ENCODE assay signal across 16 cellular contexts in the genomic region with DNA sequence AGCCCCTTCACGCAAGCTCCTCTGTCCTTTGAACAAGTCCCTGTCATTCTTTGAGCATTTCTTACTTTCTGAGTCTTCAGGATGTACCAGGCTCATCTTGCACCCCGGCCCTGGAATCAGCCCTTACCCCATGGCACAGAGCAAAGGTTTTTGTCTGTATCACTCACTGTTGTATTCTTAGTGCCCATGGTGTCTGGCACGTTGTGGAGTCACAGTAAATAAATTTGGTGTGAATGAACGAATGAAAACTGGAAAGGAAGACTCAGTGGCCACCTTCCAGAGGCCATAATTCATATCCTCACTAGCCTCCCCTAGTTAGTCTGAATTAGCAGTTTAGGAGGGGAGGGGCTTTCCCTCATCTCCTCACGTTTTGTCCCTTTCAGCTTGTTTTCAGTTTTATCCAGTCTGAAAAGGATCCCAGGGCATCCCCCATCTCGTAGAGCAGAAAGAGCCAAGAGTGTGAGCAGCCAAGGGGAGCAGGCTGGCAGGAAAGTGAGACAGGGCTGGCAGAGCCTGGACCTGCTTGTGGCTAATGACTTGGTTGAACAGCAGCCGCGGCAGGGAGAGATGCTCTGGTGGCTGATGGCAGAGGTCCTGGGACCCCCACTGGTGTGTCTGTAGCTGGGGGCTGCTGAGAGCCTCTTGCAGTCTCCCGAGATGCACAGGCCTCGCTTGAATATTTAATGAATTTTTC.
"Had no signal": no experiment of that assay in that cellular context is flagged by ENCODE, and none has a peak within 500 bp of the region (broad histone marks: within the 10 kb centered on the region; RNA-seq: fewer than 3 reads in every experiment).

No MANE protein-coding gene starts in this region.

- ATAC-seq: body of pancreas; left ventricle myocardium superior; naive thymus-derived CD4-positive, alpha-beta T cell; SK-N-SH treated with all-trans-retinoic acid at 6 μM for 48 hours had no signal

- H3K36me3 ChIP-seq: ovary, uterus had no signal

- H3K4me1 ChIP-seq: uterus had no signal

- H3K27ac ChIP-seq: body of pancreas, coronary artery, ovary, tibial nerve, uterus had no signal

- DNase-seq: activated CD4-positive, alpha-beta T cell treated with anti-CD3 and anti-CD28 coated beads, Interleukin-2, amount 50 U/mL, for 4 hours; activated CD4-positive, CD25-positive, alpha-beta regulatory T cell treated with anti-CD3 and anti-CD28 coated beads, Interleukin-2, amount 50 U/mL, for 72 hours; activated T-cell treated with anti-CD3 and anti-CD28 coated beads for 4 hours; body of pancreas; central memory CD4-positive, alpha-beta T cell; erythroblast; foreskin melanocyte; left ventricle myocardium superior; mesenchymal stem cell; naive thymus-derived CD4-positive, alpha-beta T cell; ovary; stimulated activated naive CD4-positive, alpha-beta T cell; uterus had no signal

- H3K9me3 ChIP-seq: ovary, uterus had no signal

- H3K4me3 ChIP-seq: body of pancreas, coronary artery, ovary, tibial nerve, uterus had no signal

- H3K27me3 ChIP-seq: body of pancreas, ovary, tibial nerve, uterus had no signal
